In the genomic region with DNA sequence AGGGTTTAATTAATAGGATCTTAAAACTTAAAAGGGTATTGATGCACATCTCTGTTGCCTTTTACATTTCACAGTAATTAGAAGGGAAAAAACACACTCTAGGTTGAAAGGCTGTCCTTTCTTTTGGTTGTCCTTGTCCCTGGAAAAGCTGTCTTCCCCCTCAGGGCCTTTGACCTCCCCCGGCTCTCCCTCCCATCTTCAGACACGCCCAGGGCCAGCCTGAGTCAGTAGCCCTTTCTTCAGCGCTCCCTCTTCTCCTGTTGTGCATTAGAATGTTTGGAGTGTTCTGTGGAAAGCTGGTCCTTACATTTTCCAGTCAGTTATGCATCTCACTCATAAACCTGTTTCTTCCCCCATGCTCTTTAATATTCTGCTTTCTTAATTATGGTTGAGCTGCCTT, we compare ENCODE assay signal across 2 cellular contexts.
TF ChIP-seq lines count a peak whose summit lies in the region.

No MANE protein-coding gene starts in this region.

TF ChIP-seq in IMR-90, 13 proteins besides CTCF, POLR2A, EP300 and RAD21:
- TF ChIP-seq NFE2L2 (IDR thresholded peaks at IDR 0.05; ENCODE audit: low read depth, low read length): no peak
- TF ChIP-seq, protein P1, sequence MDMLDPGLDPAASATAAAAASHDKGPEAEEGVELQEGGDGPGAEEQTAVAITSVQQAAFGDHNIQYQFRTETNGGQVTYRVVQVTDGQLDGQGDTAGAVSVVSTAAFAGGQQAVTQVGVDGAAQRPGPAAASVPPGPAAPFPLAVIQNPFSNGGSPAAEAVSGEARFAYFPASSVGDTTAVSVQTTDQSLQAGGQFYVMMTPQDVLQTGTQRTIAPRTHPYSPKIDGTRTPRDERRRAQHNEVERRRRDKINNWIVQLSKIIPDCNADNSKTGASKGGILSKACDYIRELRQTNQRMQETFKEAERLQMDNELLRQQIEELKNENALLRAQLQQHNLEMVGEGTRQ (IDR thresholded peaks at IDR 0.05; ENCODE audit: low read depth, low read length): no peak
- no peak for TF ChIP-seq MAFK (IDR thresholded peaks at IDR 0.05; ENCODE audit: low read depth, low read length)
- TF ChIP-seq CHD1 (IDR thresholded peaks at IDR 0.05; ENCODE audit: low read depth, low read length): no peak
- TF ChIP-seq BHLHE40 (IDR thresholded peaks at IDR 0.05; ENCODE audit: low read depth, low read length): no peak
- TF ChIP-seq MXI1 (IDR thresholded peaks at IDR 0.05; ENCODE audit: borderline replicate concordance, low read depth, low read length): no peak
- TF ChIP-seq RFX5 (IDR thresholded peaks at IDR 0.05; ENCODE audit: low read depth, low read length): no peak
- TF ChIP-seq MAZ (IDR thresholded peaks at IDR 0.05; ENCODE audit: borderline replicate concordance, low read depth, low read length): no peak
- TF ChIP-seq, protein P2, sequence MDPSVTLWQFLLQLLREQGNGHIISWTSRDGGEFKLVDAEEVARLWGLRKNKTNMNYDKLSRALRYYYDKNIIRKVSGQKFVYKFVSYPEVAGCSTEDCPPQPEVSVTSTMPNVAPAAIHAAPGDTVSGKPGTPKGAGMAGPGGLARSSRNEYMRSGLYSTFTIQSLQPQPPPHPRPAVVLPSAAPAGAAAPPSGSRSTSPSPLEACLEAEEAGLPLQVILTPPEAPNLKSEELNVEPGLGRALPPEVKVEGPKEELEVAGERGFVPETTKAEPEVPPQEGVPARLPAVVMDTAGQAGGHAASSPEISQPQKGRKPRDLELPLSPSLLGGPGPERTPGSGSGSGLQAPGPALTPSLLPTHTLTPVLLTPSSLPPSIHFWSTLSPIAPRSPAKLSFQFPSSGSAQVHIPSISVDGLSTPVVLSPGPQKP (IDR thresholded peaks at IDR 0.05; ENCODE audit: borderline replicate concordance, low read depth, low read length): no peak
- no peak for TF ChIP-seq SMC3 (IDR thresholded peaks at IDR 0.05; ENCODE audit: low read depth, low read length)
- TF ChIP-seq CEBPB (IDR thresholded peaks at IDR 0.05; ENCODE audit: low read depth, low read length): no peak
- TF ChIP-seq RCOR1 (IDR thresholded peaks at IDR 0.05; ENCODE audit: insufficient replicate concordance, low read length): no peak
- TF ChIP-seq FOS (IDR thresholded peaks at IDR 0.05; ENCODE audit: low read depth, low read length): no peak

TF ChIP-seq in endothelial cell of umbilical vein, 7 proteins besides CTCF, POLR2A, EP300 and RAD21:
- TF ChIP-seq MYC (IDR thresholded peaks at IDR 0.05; ENCODE audit: low read depth, low read length) (no peak), FOS (IDR thresholded peaks at IDR 0.05; ENCODE audit: borderline replicate concordance, insufficient read depth, low read length) (no peak), EZH2 (IDR thresholded peaks at IDR 0.05; ENCODE audit: borderline replicate concordance, low read depth, low read length, severe bottlenecking) (no peak), JUN (IDR thresholded peaks at IDR 0.05; ENCODE audit: borderline replicate concordance, insufficient read depth, insufficient read length, low read depth) (no peak), GATA2 (IDR thresholded peaks at IDR 0.05; ENCODE audit: insufficient read depth, insufficient read length, low read depth, low read length) (no peak), POLR2AphosphoS5 (IDR thresholded peaks at IDR 0.05; ENCODE audit: insufficient read depth, low read depth, low read length) (no peak)
- TF ChIP-seq, protein P3, sequence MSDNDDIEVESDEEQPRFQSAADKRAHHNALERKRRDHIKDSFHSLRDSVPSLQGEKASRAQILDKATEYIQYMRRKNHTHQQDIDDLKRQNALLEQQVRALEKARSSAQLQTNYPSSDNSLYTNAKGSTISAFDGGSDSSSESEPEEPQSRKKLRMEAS (IDR thresholded peaks at IDR 0.05; ENCODE audit: insufficient read depth, insufficient read length): no peak
